In genomic region chr7:15874774-15875173, GRCh38 we compare ENCODE assay signal across 34 cellular contexts.
"Had no signal": no experiment of that assay in that cellular context is flagged by ENCODE, and none has a peak within 500 bp of the region (broad histone marks: within the 10 kb centered on the region; RNA-seq: fewer than 3 reads in every experiment).

No MANE protein-coding gene starts in this region.

- H3K9ac ChIP-seq: neural progenitor cell had no signal

- ATAC-seq: activated naive CD8-positive, alpha-beta T cell treated with anti-CD3 and anti-CD28 coated beads, Interleukin-2, amount 50 U/mL, for 24 hours; activated T-cell treated with anti-CD3 and anti-CD28 coated beads, Interleukin-2, amount 50 U/mL, for 4 hours; activated T-helper 17 cell treated with anti-CD3 and anti-CD28 coated beads, Interleukin-2, amount 50 U/mL, for 72 hours; foreskin keratinocyte; left lung; stimulated activated memory B cell treated with anti-CD40 and anti-IgM and Interleukin-4, amounts not matched to agents 10 μg/mL and 1 μg/mL and 100 μg/mL, for 72 hours; stimulated activated naive CD8-positive, alpha-beta T cell treated with anti-CD3 and anti-CD28 coated beads, Interleukin-15, amount 100 ng/mL, for 72 hours; upper lobe of right lung had no signal

- H3K9me3 Mint-ChIP-seq: activated naive CD4-positive, alpha-beta T cell treated with anti-CD3 and anti-CD28 coated beads, Interleukin-2, amount 50 U/mL, for 24 hours; neural progenitor cell; T-helper 1 cell treated with Interleukin-12 subunit alpha and Interleukin-12 subunit beta and Interleukin-4 antibody, amounts not matched to agents 30 μg/mL and 1 μg/mL, for 36 hours had no signal

- H3K27me3 ChIP-seq: colonic mucosa, dorsolateral prefrontal cortex, foreskin keratinocyte, heart left ventricle, left lung, neural progenitor cell, right lobe of liver, thyroid gland, upper lobe of right lung had no signal

- H2AFZ ChIP-seq: neural progenitor cell had no signal

- DNase-seq: activated CD4-positive, alpha-beta memory T cell treated with anti-CD3 and anti-CD28 coated beads, Interleukin-2, amount 10 ng/mL, durations not matched to agents 7 days and 5 days; activated CD4-positive, alpha-beta T cell treated with anti-CD3 and anti-CD28 coated beads, Interleukin-2, amount 10 ng/mL, durations not matched to agents 7 days and 5 days; activated CD4-positive, CD25-positive, alpha-beta regulatory T cell treated with anti-CD3 and anti-CD28 coated beads, Interleukin-2, amount 50 U/mL, for 72 hours; activated CD8-positive, alpha-beta memory T cell treated with anti-CD3 and anti-CD28 coated beads, Interleukin-2, amount 50 U/mL, for 48 hours; activated naive CD8-positive, alpha-beta T cell treated with anti-CD3 and anti-CD28 coated beads, Interleukin-2, amount 50 U/mL, for 24 hours; activated T-cell treated with anti-CD3 and anti-CD28 coated beads, Interleukin-2, amount 50 U/mL, for 4 hours; colonic mucosa; dorsolateral prefrontal cortex; effector memory CD4-positive, alpha-beta T cell; foreskin keratinocyte; heart left ventricle; kidney glomerular epithelial cell; left lung; mammary epithelial cell; naive B cell; posterior cingulate gyrus; right lobe of liver; stimulated activated CD4-positive, alpha-beta T cell treated with anti-CD3 and anti-CD28 coated beads, Interleukin-1b, Interleukin-23, amount 100 ng/mL, for 48 hours; stimulated activated CD4-positive, alpha-beta T cell treated with anti-CD3 and anti-CD28 coated beads, Interleukin-4, amount 100 ng/mL, for 4 hours; stimulated activated CD8-positive, alpha-beta memory T cell treated with anti-CD3 and anti-CD28 coated beads, Interleukin-4, amount 100 ng/mL, for 48 hours; stimulated activated naive CD8-positive, alpha-beta T cell treated with anti-CD3 and anti-CD28 coated beads, Interleukin-15, amount 100 ng/mL, for 72 hours; substantia nigra; SW 1271; T-helper 9 cell; thyroid gland; upper lobe of right lung; WERI-Rb-1 had no signal

- H3K27me3 Mint-ChIP-seq: activated CD4-positive, alpha-beta memory T cell treated with anti-CD3 and anti-CD28 coated beads, Interleukin-2, amount 10 ng/mL, durations not matched to agents 7 days and 5 days; activated CD4-positive, alpha-beta T cell treated with anti-CD3 and anti-CD28 coated beads, Interleukin-2, amount 10 ng/mL, durations not matched to agents 7 days and 5 days; activated naive CD4-positive, alpha-beta T cell treated with anti-CD3 and anti-CD28 coated beads, Interleukin-2, amount 50 U/mL, for 24 hours; activated naive CD8-positive, alpha-beta T cell treated with anti-CD3 and anti-CD28 coated beads, Interleukin-2, amount 50 U/mL, for 24 hours; activated T-helper 17 cell treated with anti-CD3 and anti-CD28 coated beads, Interleukin-2, amount 50 U/mL, for 72 hours; naive B cell; stimulated activated memory B cell treated with anti-CD40 and anti-IgM and Interleukin-4, amounts not matched to agents 10 μg/mL and 1 μg/mL and 100 μg/mL, for 72 hours; stimulated activated naive CD8-positive, alpha-beta T cell treated with anti-CD3 and anti-CD28 coated beads, Interleukin-15, amount 100 ng/mL, for 72 hours had no signal

- H3K4me3 Mint-ChIP-seq: activated CD4-positive, alpha-beta memory T cell treated with anti-CD3 and anti-CD28 coated beads, Interleukin-2, amount 10 ng/mL, durations not matched to agents 7 days and 5 days; activated CD4-positive, alpha-beta T cell treated with anti-CD3 and anti-CD28 coated beads, Interleukin-2, amount 10 ng/mL, durations not matched to agents 7 days and 5 days; activated naive CD4-positive, alpha-beta T cell treated with anti-CD3 and anti-CD28 coated beads, Interleukin-2, amount 50 U/mL, for 24 hours; activated naive CD8-positive, alpha-beta T cell treated with anti-CD3 and anti-CD28 coated beads, Interleukin-2, amount 50 U/mL, for 24 hours; activated T-cell treated with anti-CD3 and anti-CD28 coated beads, Interleukin-2, amount 50 U/mL, for 4 hours; activated T-helper 17 cell treated with anti-CD3 and anti-CD28 coated beads, Interleukin-2, amount 50 U/mL, for 72 hours; naive B cell; neural progenitor cell; stimulated activated memory B cell treated with anti-CD40 and anti-IgM and Interleukin-4, amounts not matched to agents 10 μg/mL and 1 μg/mL and 100 μg/mL, for 72 hours; stimulated activated naive CD8-positive, alpha-beta T cell treated with anti-CD3 and anti-CD28 coated beads, Interleukin-15, amount 100 ng/mL, for 72 hours; T-helper 1 cell treated with Interleukin-12 subunit alpha and Interleukin-12 subunit beta and Interleukin-4 antibody, amounts not matched to agents 30 μg/mL and 1 μg/mL, for 36 hours had no signal

- H3K27ac ChIP-seq: colonic mucosa, dorsolateral prefrontal cortex, foreskin keratinocyte, left lung, neural progenitor cell, right lobe of liver, SK-N-MC, skin epidermis, thyroid gland, upper lobe of right lung, WERI-Rb-1 had no signal

- H3K4me2 ChIP-seq: neural progenitor cell had no signal

- H3K4me1 ChIP-seq: colonic mucosa, foreskin keratinocyte, left lung, neural progenitor cell, right lobe of liver, thyroid gland, upper lobe of right lung had no signal

- H3K36me3 ChIP-seq: colonic mucosa, heart left ventricle, left lung, neural progenitor cell, right lobe of liver, thyroid gland, upper lobe of right lung, WERI-Rb-1 had no signal

- H3K9me3 ChIP-seq: colonic mucosa, left lung, right lobe of liver, thyroid gland, upper lobe of right lung had no signal

- H3K36me3 Mint-ChIP-seq: activated naive CD4-positive, alpha-beta T cell treated with anti-CD3 and anti-CD28 coated beads, Interleukin-2, amount 50 U/mL, for 24 hours; naive B cell; neural progenitor cell; stimulated activated memory B cell treated with anti-CD40 and anti-IgM and Interleukin-4, amounts not matched to agents 10 μg/mL and 1 μg/mL and 100 μg/mL, for 72 hours had no signal

- H3K27ac Mint-ChIP-seq: activated CD4-positive, alpha-beta memory T cell treated with anti-CD3 and anti-CD28 coated beads, Interleukin-2, amount 10 ng/mL, durations not matched to agents 7 days and 5 days; activated CD4-positive, alpha-beta T cell treated with anti-CD3 and anti-CD28 coated beads, Interleukin-2, amount 10 ng/mL, durations not matched to agents 7 days and 5 days; activated naive CD4-positive, alpha-beta T cell treated with anti-CD3 and anti-CD28 coated beads, Interleukin-2, amount 50 U/mL, for 24 hours; activated naive CD8-positive, alpha-beta T cell treated with anti-CD3 and anti-CD28 coated beads, Interleukin-2, amount 50 U/mL, for 24 hours; activated T-helper 17 cell treated with anti-CD3 and anti-CD28 coated beads, Interleukin-2, amount 50 U/mL, for 72 hours; naive B cell; neural progenitor cell; stimulated activated memory B cell treated with anti-CD40 and anti-IgM and Interleukin-4, amounts not matched to agents 10 μg/mL and 1 μg/mL and 100 μg/mL, for 72 hours; stimulated activated naive CD8-positive, alpha-beta T cell treated with anti-CD3 and anti-CD28 coated beads, Interleukin-15, amount 100 ng/mL, for 72 hours; T-helper 1 cell treated with Interleukin-12 subunit alpha and Interleukin-12 subunit beta and Interleukin-4 antibody, amounts not matched to agents 30 μg/mL and 1 μg/mL, for 36 hours had no signal

- H3K4me3 ChIP-seq: colonic mucosa, dorsolateral prefrontal cortex, heart left ventricle, left lung, neural progenitor cell, right lobe of liver, SK-N-MC, skin epidermis, thyroid gland, upper lobe of right lung had no signal

- H3K4me1 Mint-ChIP-seq: activated CD4-positive, alpha-beta memory T cell treated with anti-CD3 and anti-CD28 coated beads, Interleukin-2, amount 10 ng/mL, durations not matched to agents 7 days and 5 days; activated CD4-positive, alpha-beta T cell treated with anti-CD3 and anti-CD28 coated beads, Interleukin-2, amount 10 ng/mL, durations not matched to agents 7 days and 5 days; activated naive CD4-positive, alpha-beta T cell treated with anti-CD3 and anti-CD28 coated beads, Interleukin-2, amount 50 U/mL, for 24 hours; activated naive CD8-positive, alpha-beta T cell treated with anti-CD3 and anti-CD28 coated beads, Interleukin-2, amount 50 U/mL, for 24 hours; activated T-helper 17 cell treated with anti-CD3 and anti-CD28 coated beads, Interleukin-2, amount 50 U/mL, for 72 hours; naive B cell; neural progenitor cell; stimulated activated memory B cell treated with anti-CD40 and anti-IgM and Interleukin-4, amounts not matched to agents 10 μg/mL and 1 μg/mL and 100 μg/mL, for 72 hours; stimulated activated naive CD8-positive, alpha-beta T cell treated with anti-CD3 and anti-CD28 coated beads, Interleukin-15, amount 100 ng/mL, for 72 hours had no signal
